In genomic region chr19:2785244-2786000, GRCh38 we compare ENCODE assay signal across 8 cellular contexts. TPM values are rescaled to one million over a fixed set of nuclear protein-coding genes. Genes with fewer than 3 reads are reported as not detected.
DNase-seq lines count a peak whose midpoint lies in the region; ATAC-seq and TF ChIP-seq lines count a peak whose summit lies in the region.

Gene THOP1 (plus strand): TSS chr19:2785503. CDS start chr19:2785663, 160 bp downstream.

- no peak within 1 kb of the TSS for H4K8ac ChIP-seq in H9 (replicated peaks; ENCODE audit: insufficient read length, low read depth, low read length)

- H4K20me1 ChIP-seq in H9 (ENCODE audit: control insufficient read depth, insufficient read depth, insufficient read length) (no peaks in the 10 kb centered on the region), MM.1S (ENCODE audit: insufficient read depth, low read length) (peaks cover 6% of the 10 kb centered on the region; the same call in 1 of the 2 replicates)

- H3K4me2 ChIP-seq in H9 (ENCODE audit: insufficient read depth, insufficient read length, low read length) (peak within 1 kb of the TSS; percentile 93), MM.1S (ENCODE audit: low read depth, low read length) (peak within 1 kb of the TSS; percentile 83)

- no peak within 1 kb of the TSS for H2BK5ac ChIP-seq in H9 (ENCODE audit: insufficient read length, low read length)

- H3K36me3 Mint-ChIP-seq in H9 (ENCODE audit: insufficient read depth in 1 of 3, low read depth in 3 of 3) (peaks cover 17 to 41% (median 37%) of the 10 kb centered on the region in 3 experiments), nephron progenitor cell (ENCODE audit: low read depth) (peaks cover 33% of the 10 kb centered on the region)

- H3K27ac ChIP-seq in H9 (ENCODE audit: insufficient read length, low read depth, low read length) (no peak within 1 kb of the TSS), MM.1S (ENCODE audit: low read length) (peak within 1 kb of the TSS; percentile 64; the same call in 1 of the 2 replicates)

- peak within 1 kb of the TSS; percentile 61 for H3K18ac ChIP-seq in H9 (ENCODE audit: insufficient read length, low read depth, low read length)

- H3K9me3 Mint-ChIP-seq in H9 (peaks cover 0 to 4% of the 10 kb centered on the region in 2 experiments; a peak in 1 of 5 replicates), nephron progenitor cell (peaks cover 10% of the 10 kb centered on the region)
- H3K9me3 Mint-ChIP-seq in stimulated activated naive CD8-positive, alpha-beta T cell treated with anti-CD3 and anti-CD28 coated beads, Interleukin-15, amount 100 ng/mL, for 72 hours, result no peaks in the 10 kb centered on the region

- H3F3A ChIP-seq in MM.1S (ENCODE audit: insufficient read depth, low read length), result peaks cover 15% of the 10 kb centered on the region

- ATAC-seq in stimulated activated naive CD8-positive, alpha-beta T cell treated with anti-CD3 and anti-CD28 coated beads, Interleukin-15, amount 100 ng/mL, for 72 hours, result peak; percentile 83

- H3K79me2 ChIP-seq in H9 (ENCODE audit: insufficient read depth, low read length), result peaks cover 37% of the 10 kb centered on the region
- peaks cover 76% of the 10 kb centered on the region for H3K79me2 ChIP-seq in MM.1S (ENCODE audit: low read length)

- H3K27ac Mint-ChIP-seq in H9 (peak within 1 kb of the TSS; percentile 28 to 94 (median 91); a peak in 5 of 7 replicates), nephron progenitor cell (peak within 1 kb of the TSS; percentile 84)
- peak within 1 kb of the TSS; percentile 87 to 93 for H3K27ac Mint-ChIP-seq in stimulated activated naive CD8-positive, alpha-beta T cell treated with anti-CD3 and anti-CD28 coated beads, Interleukin-15, amount 100 ng/mL, for 72 hours

- no peak within 1 kb of the TSS for H3K23ac ChIP-seq in H9 (ENCODE audit: insufficient read length, low read depth, low read length)

- H3K56ac ChIP-seq in H9 (ENCODE audit: insufficient read length, low read depth, low read length), result no peak within 1 kb of the TSS

- H3K4me1 ChIP-seq in H9 (ENCODE audit: insufficient read depth, low read length), result no peaks in the 10 kb centered on the region
- peaks cover 24% of the 10 kb centered on the region for H3K4me1 ChIP-seq in MM.1S (ENCODE audit: low read length)

- no peaks in the 10 kb centered on the region for H3K27me3 ChIP-seq in H9 (ENCODE audit: insufficient read depth, low read length)
- H3K27me3 ChIP-seq in MM.1S (replicated peaks; ENCODE audit: insufficient read depth, low read length), result no peaks in the 10 kb centered on the region

- H3K9me3 ChIP-seq in H9 (ENCODE audit: control insufficient read depth, low read depth, low read length) (no peaks in the 10 kb centered on the region), MM.1S (replicated peaks; ENCODE audit: insufficient read depth, low read length) (no peaks in the 10 kb centered on the region)

- H3K27me3 Mint-ChIP-seq in H9 (ENCODE audit: low read depth) (no peaks in the 10 kb centered on the region; the same call in 1 of the 2 replicates), nephron progenitor cell (ENCODE audit: low read depth, poor library complexity) (peaks cover 3% of the 10 kb centered on the region)
- no peaks in the 10 kb centered on the region for H3K27me3 Mint-ChIP-seq in stimulated activated naive CD8-positive, alpha-beta T cell treated with anti-CD3 and anti-CD28 coated beads, Interleukin-15, amount 100 ng/mL, for 72 hours

- H3K36me3 ChIP-seq in MM.1S (replicated peaks; ENCODE audit: insufficient read depth, low read length), result no peaks in the 10 kb centered on the region

- H3K9me2 ChIP-seq in MM.1S (replicated peaks; ENCODE audit: insufficient read depth, low read length), result no peaks in the 10 kb centered on the region

- peaks cover 13% of the 10 kb centered on the region for H3K79me1 ChIP-seq in H9 (ENCODE audit: insufficient read depth, low read depth, low read length, poor library complexity, severe bottlenecking)

- H4K91ac ChIP-seq in H9 (ENCODE audit: insufficient read length, low read depth, low read length), result no peak within 1 kb of the TSS

- DNase-seq in ELF-1 (ENCODE audit: low read depth, low spot score), result peak; percentile 100
- DNase-seq in H9, result peak; percentile 99
- peak; percentile 100 for DNase-seq in MM.1S
- DNase-seq in SIG-M5 (lab: John Stamatoyannopoulos, UW), result peak; percentile 67
- DNase-seq in activated gamma-delta T cell (lab: John Stamatoyannopoulos, UW), result peak; percentile 95
- DNase-seq in fibroblast of the conjunctiva (ENCODE audit: low read depth), result peak; percentile 97
- peak; percentile 98 for DNase-seq in nephron progenitor cell
- DNase-seq in stimulated activated naive CD8-positive, alpha-beta T cell treated with anti-CD3 and anti-CD28 coated beads, Interleukin-15, amount 100 ng/mL, for 72 hours, result peak; percentile 98 to 100

- H3K4ac ChIP-seq in H9 (ENCODE audit: low read depth, low read length), result no peak within 1 kb of the TSS

- H2BK12ac ChIP-seq in H9 (ENCODE audit: insufficient read length, low read depth, low read length), result no peak within 1 kb of the TSS

- peaks cover 14 to 32% of the 10 kb centered on the region in 2 experiments for H3K4me1 Mint-ChIP-seq in H9
- H3K4me1 Mint-ChIP-seq in nephron progenitor cell, result peaks cover 53% of the 10 kb centered on the region
- peaks cover 88% of the 10 kb centered on the region for H3K4me1 Mint-ChIP-seq in stimulated activated naive CD8-positive, alpha-beta T cell treated with anti-CD3 and anti-CD28 coated beads, Interleukin-15, amount 100 ng/mL, for 72 hours

- H4K5ac ChIP-seq in H9 (ENCODE audit: insufficient read length, low read depth, low read length), result no peak within 1 kb of the TSS

- H3K4me3 ChIP-seq in MM.1S (ENCODE audit: low read length), result peak within 1 kb of the TSS; percentile 98

- H3K4me3 Mint-ChIP-seq in H9, result peak within 1 kb of the TSS; percentile 85 to 95
- peak within 1 kb of the TSS; percentile 93 for H3K4me3 Mint-ChIP-seq in nephron progenitor cell
- peak within 1 kb of the TSS; percentile 91 to 96 for H3K4me3 Mint-ChIP-seq in stimulated activated naive CD8-positive, alpha-beta T cell treated with anti-CD3 and anti-CD28 coated beads, Interleukin-15, amount 100 ng/mL, for 72 hours

- WGBS in H9 (ENCODE audit: extremely low coverage, insufficient read length, low lambda C conversion rate), result no CpG with 5 or more reads among the region's 78 CpGs

- H3T11ph ChIP-seq in H9 (ENCODE audit: low read length), result no peak within 1 kb of the TSS

- H2BK120ac ChIP-seq in H9 (ENCODE audit: low read depth, low read length, poor library complexity, severe bottlenecking), result no peak within 1 kb of the TSS

- no peak within 1 kb of the TSS for H2AK5ac ChIP-seq in H9 (ENCODE audit: insufficient read length, low read length)

- H3K23me2 ChIP-seq in H9 (ENCODE audit: insufficient read length, low read depth, low read length, poor library complexity, severe bottlenecking), result peaks cover 11% of the 10 kb centered on the region

- H2AFZ ChIP-seq in H9 (ENCODE audit: low read length) (no peak within 1 kb of the TSS), MM.1S (ENCODE audit: low read length) (peak within 1 kb of the TSS; percentile 88)

- H3K14ac ChIP-seq in H9 (ENCODE audit: insufficient read depth, low read length), result peak within 1 kb of the TSS; percentile 88

- H3K9ac ChIP-seq in H9 (ENCODE audit: extremely low read depth, insufficient read length, low read length) (peak within 1 kb of the TSS; percentile 89), MM.1S (ENCODE audit: low read length) (peak within 1 kb of the TSS; percentile 97)

- TF ChIP-seq CTCF in H9 (conservative IDR thresholded peaks at IDR 0.05), result no peak
- TF ChIP-seq CTCF in MM.1S (IDR thresholded peaks at IDR 0.05; ENCODE audit: low read length), result no peak
- TF ChIP-seq CTCF in nephron progenitor cell (IDR thresholded peaks at IDR 0.05), result no peak

- H2BK20ac ChIP-seq in H9 (ENCODE audit: low read depth, low read length, poor library complexity, severe bottlenecking), result no peak within 1 kb of the TSS

- H2BK15ac ChIP-seq in H9 (ENCODE audit: low read depth, low read length), result no peak within 1 kb of the TSS

RNA-seq across cellular contexts. Expression of gene THOP1, which starts in this region (rescaled TPM):
- total RNA-seq in H9 (2021), result 150 and 153 TPM in 2 replicates
